ENCODE assay signal across 13 cellular contexts in genomic region chr1:161566425-161566960, GRCh38. TPM values are rescaled to one million over a fixed set of nuclear protein-coding genes. Genes with fewer than 3 reads are reported as not detected.
DNase-seq lines count a peak whose midpoint lies in the region; ATAC-seq, FAIRE-seq and TF ChIP-seq lines count a peak whose summit lies in the region.
"Not testable (repeated sequence)": the region's sequence is repeated elsewhere in the genome, so short reads cannot be mapped to it uniquely, and the experiment has no call there.
"Had no signal": no experiment of that assay in that cellular context is flagged by ENCODE, and none has a peak within 500 bp of the region (broad histone marks: within the 10 kb centered on the region; RNA-seq: fewer than 3 reads in every experiment).

No MANE protein-coding gene starts in this region.

- TF ChIP-seq POLR2A in GM12878 (IDR thresholded peaks at IDR 0.05; ENCODE audit: low read depth, low read length), result not testable (repeated sequence)

- not testable (repeated sequence) for FAIRE-seq in GM12878 (lab: Jason Lieb, UNC)

- TF ChIP-seq CTCF in C4-2B (conservative IDR thresholded peaks at IDR 0.05), result peak; percentile 55
- TF ChIP-seq CTCF in MM.1S (IDR thresholded peaks at IDR 0.05; ENCODE audit: low read length); GM12878 (IDR thresholded peaks at IDR 0.05 in 2 of 3, conservative IDR thresholded peaks at IDR 0.05 in 1 of 3; ENCODE audit: control insufficient read depth in 2 of 3, extremely low read depth in 1 of 3, insufficient read depth in 1 of 3, low read depth in 3 of 3, low read length in 3 of 3); endodermal cell (conservative IDR thresholded peaks at IDR 0.05): not testable (repeated sequence)

- not testable (repeated sequence) for H3K27ac Mint-ChIP-seq in endodermal cell; stimulated activated effector memory CD8-positive, alpha-beta T cell treated with anti-CD3 and anti-CD28 coated beads, Interleukin-12 subunit alpha, Interleukin-12 subunit beta, amount 100 ng/mL, for 72 hours
- H3K27ac Mint-ChIP-seq in memory B cell, result peak overlapping the region; percentile 70

- not testable (repeated sequence) for H3K27ac ChIP-seq in C4-2B; MM.1S (ENCODE audit: low read length); GM12878 (ENCODE audit: control insufficient read depth, insufficient read depth); endodermal cell (ENCODE audit: low read depth, low read length)

- not testable (repeated sequence) for H3K9me3 ChIP-seq in MM.1S (replicated peaks; ENCODE audit: insufficient read depth, low read length); GM12878 (replicated peaks; ENCODE audit: control insufficient read depth, insufficient read depth, low read length); endodermal cell (ENCODE audit: control insufficient read depth, low read length)

- not testable (repeated sequence) for H3K4me1 Mint-ChIP-seq in endodermal cell; memory B cell; stimulated activated effector memory CD8-positive, alpha-beta T cell treated with anti-CD3 and anti-CD28 coated beads, Interleukin-12 subunit alpha, Interleukin-12 subunit beta, amount 100 ng/mL, for 72 hours

- H3K36me3 Mint-ChIP-seq in endodermal cell (ENCODE audit: low read depth); memory B cell; stimulated activated effector memory CD8-positive, alpha-beta T cell treated with anti-CD3 and anti-CD28 coated beads, Interleukin-12 subunit alpha, Interleukin-12 subunit beta, amount 100 ng/mL, for 72 hours: not testable (repeated sequence)

- not testable (repeated sequence) for H3K9ac ChIP-seq in MM.1S (ENCODE audit: low read length); GM12878 (ENCODE audit: control insufficient read depth, insufficient read depth, low read length); endodermal cell (ENCODE audit: extremely low read depth, low read length, poor library complexity, severe bottlenecking)

- H3K9me2 ChIP-seq in MM.1S (replicated peaks; ENCODE audit: insufficient read depth, low read length), result not testable (repeated sequence)

- not testable (repeated sequence) for H3K27me3 Mint-ChIP-seq in endodermal cell (ENCODE audit: insufficient read depth); memory B cell

- POLR2A ChIA-PET in GM12878 (lab: Charles Lee), result not testable (repeated sequence)

- ATAC-seq in SK-N-SH treated with all-trans-retinoic acid at 6 μM for 48 hours (peak; percentile 52), GM12878 (peak; percentile 35)
- ATAC-seq in memory B cell (ENCODE audit: low read depth); stimulated activated effector memory CD8-positive, alpha-beta T cell treated with anti-CD3 and anti-CD28 coated beads, Interleukin-12 subunit alpha, Interleukin-12 subunit beta, amount 100 ng/mL, for 72 hours: not testable (repeated sequence)

- CTCF ChIA-PET in GM12878 (lab: Yijun Ruan, JAX), result interaction anchor here (0.7 to 1.1 kb wide), 4 partner anchors 71 to 175 kb away, joined by 3 to 7 read pairs (median 3); no protein-coding TSS in a partner anchor

- H3K9me3 Mint-ChIP-seq in endodermal cell; memory B cell; stimulated activated effector memory CD8-positive, alpha-beta T cell treated with anti-CD3 and anti-CD28 coated beads, Interleukin-12 subunit alpha, Interleukin-12 subunit beta, amount 100 ng/mL, for 72 hours: not testable (repeated sequence)

- not testable (repeated sequence) for H3K36me3 ChIP-seq in H7 (replicated peaks; ENCODE audit: control insufficient read depth, insufficient read depth, low read length); MM.1S (replicated peaks; ENCODE audit: insufficient read depth, low read length); GM12878 (ENCODE audit: control insufficient read depth in 2 of 2, insufficient read depth in 2 of 2, low read length in 1 of 2); endodermal cell (ENCODE audit: control insufficient read depth, insufficient read depth, low read length)

- SMC1A ChIA-PET in GM12878 (lab: Charles Lee; ENCODE audit: uncharacterized antibody, unreplicated experiment), result interaction anchor here (0.8 kb wide), 1 partner anchor 171 kb away, joined by 5 read pairs; no protein-coding TSS in a partner anchor

- TF ChIP-seq EP300 in GM12878 (IDR thresholded peaks at IDR 0.05; ENCODE audit: borderline replicate concordance in 1 of 2, control insufficient read depth in 1 of 2, low read depth in 2 of 2, low read length in 2 of 2), result not testable (repeated sequence)

- in situ Hi-C loops in GM12878 (cut with MboI), result loop anchor here (10.0 kb wide), 1 partner anchor 88 kb away; no protein-coding TSS in a partner anchor

- WGBS in GM12878 (ENCODE audit: insufficient coverage, insufficient replicate concordance, low lambda C conversion rate, missing lambda C conversion rate), result 40% methylated on average over 6 of the region's 8 CpGs
- WGBS in endodermal cell (ENCODE audit: insufficient coverage in 1 of 2, insufficient read length in 1 of 2), 2 experiments, result 88% methylated on average over 6 of the region's 8 CpGs; no CpG with 5 or more reads in 1 of the 2 experiments

- H3K4me3 Mint-ChIP-seq in endodermal cell, result peak overlapping the region; percentile 47
- H3K4me3 Mint-ChIP-seq in memory B cell, result peak overlapping the region; percentile 73
- H3K4me3 Mint-ChIP-seq in stimulated activated effector memory CD8-positive, alpha-beta T cell treated with anti-CD3 and anti-CD28 coated beads, Interleukin-12 subunit alpha, Interleukin-12 subunit beta, amount 100 ng/mL, for 72 hours, result peak overlapping the region; percentile 12

- not testable (repeated sequence) for H3K27me3 ChIP-seq in H7 (ENCODE audit: control insufficient read depth, insufficient read depth, low read length); MM.1S (replicated peaks; ENCODE audit: insufficient read depth, low read length); GM12878 (replicated peaks in 1 of 2; ENCODE audit: control insufficient read depth in 2 of 2, insufficient read depth in 2 of 2, low read length in 1 of 2); endodermal cell (ENCODE audit: control insufficient read depth, insufficient read depth, low read length, poor library complexity, severe bottlenecking)

- RAD21 ChIA-PET in GM12878 (lab: Charles Lee; ENCODE audit: unreplicated experiment), result interaction anchor here (0.6 kb wide), 1 partner anchor 24 kb away, joined by 3 read pairs; no protein-coding TSS in a partner anchor

- H4K20me1 ChIP-seq in MM.1S (ENCODE audit: insufficient read depth, low read length); GM12878 (ENCODE audit: control insufficient read depth, insufficient read depth): not testable (repeated sequence)

- not testable (repeated sequence) for H3K4me1 ChIP-seq in MM.1S (ENCODE audit: low read length); GM12878 (ENCODE audit: control insufficient read depth, insufficient read depth, low read length); endodermal cell (ENCODE audit: control insufficient read depth, insufficient read depth, low read length)

- not testable (repeated sequence) for DNase-seq in H7; MM.1S; GM12878 (ENCODE audit: low read depth, low spot score); memory B cell (ENCODE audit: low spot score in 2 of 2); stimulated activated effector memory CD8-positive, alpha-beta T cell treated with anti-CD3 and anti-CD28 coated beads, Interleukin-12 subunit alpha, Interleukin-12 subunit beta, amount 100 ng/mL, for 72 hours (ENCODE audit: low spot score in 2 of 2)
- peak; percentile 42 for DNase-seq in endodermal cell

- peak overlapping the region; percentile 18; the same call in 1 of the 2 replicates for H2AFZ ChIP-seq in MM.1S (ENCODE audit: low read length)
- not testable (repeated sequence) for H2AFZ ChIP-seq in GM12878 (ENCODE audit: control insufficient read depth, low read depth, low read length)

- intact Hi-C loops in GM12878 (cut with micrococcal nuclease; ENCODE audit: unreplicated experiment), result loop anchor here (5.0 kb wide), 2 partner anchors 81 to 171 kb away; no protein-coding TSS in a partner anchor

- BruUV-seq in GM12878 (replicated peaks; lab: Mats Ljungman, UMichigan), result not testable (repeated sequence)

- not testable (repeated sequence) for TF ChIP-seq RAD21 in GM12878 (IDR thresholded peaks at IDR 0.05; ENCODE audit: insufficient read depth, low read depth, low read length)

- peak overlapping the region; percentile 30; the same call in 1 of the 2 replicates for H3K4me3 ChIP-seq in H7 (ENCODE audit: insufficient read depth, low read depth, low read length)
- not testable (repeated sequence) for H3K4me3 ChIP-seq in MM.1S (ENCODE audit: low read length); GM12878; endodermal cell (ENCODE audit: low read length)

- not testable (repeated sequence) for H3F3A ChIP-seq in MM.1S (ENCODE audit: insufficient read depth, low read length)

- H3K4me2 ChIP-seq in MM.1S (ENCODE audit: low read depth, low read length); GM12878 (ENCODE audit: control insufficient read depth, insufficient read depth): not testable (repeated sequence)

- H3K79me2 ChIP-seq in MM.1S (ENCODE audit: low read length); GM12878 (ENCODE audit: control insufficient read depth, insufficient read depth, low read length): not testable (repeated sequence)

RNA-seq across cellular contexts. Expression of gene FCGR3A, which starts 16.9 kb away (rescaled TPM):
- total RNA-seq in H7 (2014; rRNA removed; shearing (Covaris generic)), result not detected in 2 replicates
- not detected in 2 replicates for total RNA-seq in GM12878 (2013; cell fraction: nucleolus; rRNA removed)
- 0.05 TPM in 1 of 2 replicates, not detected in the other for total RNA-seq in GM12878 (2014; rRNA removed)
- not detected in 2 replicates for total RNA-seq in GM12878 (2014; rRNA removed; fragmentation: Illumina TruSeq; extraction: Trizol)
- total RNA-seq in GM12878 (2021), result 0.10 TPM in 1 of 2 replicates, not detected in the other
- polyA plus RNA-seq in GM12878 (2011; ENCODE audit: low read depth), result not detected
- not detected in 2 replicates for polyA plus RNA-seq in GM12878 (2011; rRNA removed)
- polyA plus RNA-seq in GM12878 (2011; cell fraction: cytosol; rRNA removed), result not detected in 2 replicates
- polyA plus RNA-seq in GM12878 (2011; cell fraction: nucleus; rRNA removed), result 0.06 TPM in 1 of 2 replicates, not detected in the other
- not detected in 2 replicates for polyA plus RNA-seq in GM12878 (2012)
- polyA plus RNA-seq in GM12878 (2014; fragmentation: Illumina TruSeq; extraction: Trizol), result not detected in 2 replicates
- polyA plus RNA-seq in GM12878 (2014; fragmentation: Nextera tagmentation; extraction: Ambion mirVana), result not detected
- polyA plus RNA-seq in GM12878 (2014; rRNA removed), result not detected in 2 replicates
- under 1 TPM in 1 of 2 experiments, not detected in 1; 0.09 TPM for polyA plus RNA-seq in GM12878 (2016; fragmentation: Nextera tagmentation; extraction: Ambion mirVana)
- polyA minus RNA-seq in GM12878 (2011; rRNA and poly(A)+ RNA removed), result 0.10 TPM in 1 of 2 replicates, not detected in the other
- polyA minus RNA-seq in GM12878 (2011; cell fraction: cytosol; rRNA and poly(A)+ RNA removed), result not detected in 2 replicates
- polyA minus RNA-seq in GM12878 (2011; cell fraction: nucleus; rRNA and poly(A)+ RNA removed), result not detected in 2 replicates
- not detected for total RNA-seq in endodermal cell
- polyA plus RNA-seq in endodermal cell (2013, experiment 1 of 2), result not detected
- not detected for polyA plus RNA-seq in endodermal cell (2013, experiment 2 of 2)
- total RNA-seq: A673; CD4-positive, CD25-positive, alpha-beta regulatory T cell; NCI-H460; RPMI7951; SJCRH30 had no signal

RNA-seq across cellular contexts. Expression of gene HSPA6, which starts 42.2 kb away (rescaled TPM):
- total RNA-seq in H7 (2014; rRNA removed; shearing (Covaris generic)), result 0.04 TPM in 1 of 2 replicates, not detected in the other
- 16.8 and 21.0 TPM in 2 replicates for total RNA-seq in GM12878 (2013; cell fraction: nucleolus; rRNA removed)
- total RNA-seq in GM12878 (2014; rRNA removed), result 0.65 and 0.96 TPM in 2 replicates
- 0.18 and 0.36 TPM in 2 replicates for total RNA-seq in GM12878 (2014; rRNA removed; fragmentation: Illumina TruSeq; extraction: Trizol)
- 1.6 and 1.8 TPM in 2 replicates for total RNA-seq in GM12878 (2021)
- polyA plus RNA-seq in GM12878 (2011; ENCODE audit: low read depth), result 0.81 TPM
- 0.06 and 0.18 TPM in 2 replicates for polyA plus RNA-seq in GM12878 (2011; rRNA removed)
- polyA plus RNA-seq in GM12878 (2011; cell fraction: cytosol; rRNA removed), result 0.42 and 0.64 TPM in 2 replicates
- polyA plus RNA-seq in GM12878 (2011; cell fraction: nucleus; rRNA removed), result 2.0 and 4.2 TPM in 2 replicates
- polyA plus RNA-seq in GM12878 (2012), result 1.1 and 1.4 TPM in 2 replicates
- polyA plus RNA-seq in GM12878 (2014; fragmentation: Illumina TruSeq; extraction: Trizol), result 0.12 and 0.16 TPM in 2 replicates
- under 1 TPM; 0.05 to 0.09 TPM for polyA plus RNA-seq in GM12878 (2014; fragmentation: Nextera tagmentation; extraction: Ambion mirVana)
- polyA plus RNA-seq in GM12878 (2014; rRNA removed), result 1.2 and 1.5 TPM in 2 replicates
- polyA plus RNA-seq in GM12878 (2016; fragmentation: Nextera tagmentation; extraction: Ambion mirVana), result 1 to 10 TPM; 8.5 to 8.8 TPM
- polyA minus RNA-seq in GM12878 (2011; rRNA and poly(A)+ RNA removed), result 0.15 and 0.41 TPM in 2 replicates
- 0.94 TPM in 1 of 2 replicates, not detected in the other for polyA minus RNA-seq in GM12878 (2011; cell fraction: cytosol; rRNA and poly(A)+ RNA removed)
- 1.1 and 5.1 TPM in 2 replicates for polyA minus RNA-seq in GM12878 (2011; cell fraction: nucleus; rRNA and poly(A)+ RNA removed)
- not detected for total RNA-seq in endodermal cell
- polyA plus RNA-seq in endodermal cell (2013, experiment 1 of 2), result 0.68 TPM
- 0.83 TPM for polyA plus RNA-seq in endodermal cell (2013, experiment 2 of 2)
- total RNA-seq: CD4-positive, CD25-positive, alpha-beta regulatory T cell had no signal
- polyA plus RNA-seq: CD4-positive, CD25-positive, alpha-beta regulatory T cell had no signal

Comparison
In these comparisons a context has a peak if more than half of its experiments do, and no peak if none do; other contexts are left out.
1. H3K4me3 Mint-ChIP-seq: peak in every context shown above with its lines; median percentile 73 in memory B cell; 47 in endodermal cell; 12 in stimulated activated effector memory CD8-positive, alpha-beta T cell treated with anti-CD3 and anti-CD28 coated beads, Interleukin-12 subunit alpha, Interleukin-12 subunit beta, amount 100 ng/mL, for 72 hours.